In the genomic region with DNA sequence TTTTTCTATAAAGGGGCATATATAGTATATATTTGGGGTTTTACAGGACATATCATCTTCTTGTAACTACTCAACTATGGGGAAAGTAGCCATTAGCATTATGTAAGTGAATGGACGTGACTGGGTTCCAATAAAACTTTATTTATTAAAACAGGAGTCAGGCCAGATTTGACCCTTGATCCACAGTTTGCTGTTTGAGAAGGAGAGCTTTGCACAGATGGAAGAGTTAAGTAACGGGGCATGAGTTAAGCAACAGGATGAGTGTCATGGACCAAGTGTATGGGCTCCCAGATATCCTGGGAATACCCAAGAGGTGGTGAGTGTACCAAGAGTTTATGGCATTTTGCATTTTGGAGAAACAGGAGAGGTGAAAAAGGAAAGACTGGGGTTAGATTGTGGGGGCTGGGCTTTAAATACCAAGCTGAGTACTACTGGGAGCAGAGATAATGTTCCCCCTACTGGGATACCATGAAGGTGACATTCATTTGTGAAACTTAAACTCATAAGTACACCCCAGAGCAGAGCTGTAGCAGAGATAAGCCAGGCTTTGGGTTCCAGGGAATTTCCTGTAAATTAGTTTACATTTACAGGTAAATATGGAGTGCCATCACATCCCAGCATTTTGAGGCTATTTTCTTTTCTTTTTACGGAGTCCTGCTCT, we compare ENCODE assay signal across 25 cellular contexts. TPM values are rescaled to one million over a fixed set of nuclear protein-coding genes. Genes with fewer than 3 reads are reported as not detected.
DNase-seq lines count a peak whose midpoint lies in the region; ATAC-seq and TF ChIP-seq lines count a peak whose summit lies in the region.
"Had no signal": no experiment of that assay in that cellular context is flagged by ENCODE, and none has a peak within 500 bp of the region (broad histone marks: within the 10 kb centered on the region; RNA-seq: fewer than 3 reads in every experiment).

No MANE protein-coding gene starts in this region.

- no peaks in the 10 kb centered on the region for H3K9me3 ChIP-seq in gastroesophageal sphincter

- H3K4me1 ChIP-seq in GM23338 (ENCODE audit: insufficient read depth) (no peaks in the 10 kb centered on the region; the same call in 1 of the 2 replicates), gastroesophageal sphincter (no peaks in the 10 kb centered on the region)

- H4K20me1 ChIP-seq in GM23338 (replicated peaks; ENCODE audit: insufficient read depth) = no peaks in the 10 kb centered on the region

- TF ChIP-seq EP300 in gastroesophageal sphincter (IDR thresholded peaks at IDR 0.05) = no peak

- no peak overlapping the region for H3K27ac ChIP-seq in GM23338 (ENCODE audit: low read depth)
- no peak overlapping the region for H3K27ac ChIP-seq in gastroesophageal sphincter
- H3K27ac ChIP-seq: HL-60, PC-9 had no signal

- H3K79me2 ChIP-seq in GM23338 (replicated peaks; ENCODE audit: insufficient read depth) = no peaks in the 10 kb centered on the region

- H3K9me3 Mint-ChIP-seq in GM23338 = no peaks in the 10 kb centered on the region

- H3F3A ChIP-seq in GM23338 (replicated peaks; ENCODE audit: low read depth) = no peaks in the 10 kb centered on the region

- H3K36me3 Mint-ChIP-seq in GM23338 (ENCODE audit: low read depth) = no peaks in the 10 kb centered on the region
- H3K36me3 Mint-ChIP-seq: CD14-positive monocyte had no signal

- no peak overlapping the region for H3K27ac Mint-ChIP-seq in GM23338
- H3K27ac Mint-ChIP-seq: CD14-positive monocyte had no signal

- H3K4me3 Mint-ChIP-seq in GM23338 = no peak overlapping the region
- H3K4me3 Mint-ChIP-seq: CD14-positive monocyte had no signal

- H3K4me1 Mint-ChIP-seq in GM23338 = peaks cover 14% of the 10 kb centered on the region
- H3K4me1 Mint-ChIP-seq: CD14-positive monocyte had no signal

- H3K27me3 ChIP-seq in GM23338 (ENCODE audit: insufficient read depth) (no peaks in the 10 kb centered on the region), gastroesophageal sphincter (no peaks in the 10 kb centered on the region)

- H3K36me3 ChIP-seq in GM23338 (ENCODE audit: insufficient read depth) = no peaks in the 10 kb centered on the region
- no peaks in the 10 kb centered on the region for H3K36me3 ChIP-seq in gastroesophageal sphincter

- TF ChIP-seq CTCF in GM23338 (conservative IDR thresholded peaks at IDR 0.05; ENCODE audit: low read depth in 2 of 2) (peak in 1 of 2 experiments; percentile 15; a peak in 1 of 4 replicates), fibroblast of pulmonary artery (IDR thresholded peaks at IDR 0.05; ENCODE audit: low read length, missing control alignments) (no peak), gastroesophageal sphincter (IDR thresholded peaks at IDR 0.05) (no peak)

- no peak overlapping the region for H3K4me2 ChIP-seq in GM23338
- H3K4me2 ChIP-seq: PC-9, SK-N-SH had no signal

- no peak for TF ChIP-seq POLR2A in gastroesophageal sphincter (IDR thresholded peaks at IDR 0.05)

- H3K4me3 ChIP-seq in GM23338 = no peak overlapping the region
- no peak overlapping the region for H3K4me3 ChIP-seq in fibroblast of pulmonary artery (replicated peaks; ENCODE audit: low read depth, low read length)
- no peak overlapping the region for H3K4me3 ChIP-seq in gastroesophageal sphincter
- H3K4me3 ChIP-seq: PC-9 had no signal

- no peaks in the 10 kb centered on the region for H3K9me2 ChIP-seq in GM23338 (ENCODE audit: insufficient read depth)
- H3K9me2 ChIP-seq: SK-N-SH had no signal

- H2AFZ ChIP-seq in GM23338 = no peak overlapping the region
- H2AFZ ChIP-seq: PC-9 had no signal

- ATAC-seq in GM23338 = peak; percentile 16; the same call in 1 of the 3 replicates
- no peak for ATAC-seq in gastroesophageal sphincter

- peaks cover 4% of the 10 kb centered on the region for H3K27me3 Mint-ChIP-seq in GM23338 (ENCODE audit: insufficient read depth, low read depth, poor library complexity)

- WGBS in gastroesophageal sphincter (ENCODE audit: low coverage in 1 of 2), 2 donors = 92 to 98% methylated on average over 2 to 3 of the region's 3 CpGs

- DNase-seq in GM23338 (ENCODE audit: low spot score) (no peak), LHCN-M2 (ENCODE audit: low read depth) (peak; percentile 37), amniotic epithelial cell (ENCODE audit: low read depth) (peak; percentile 27), fibroblast of pulmonary artery (ENCODE audit: low read depth) (peak; percentile 45), C1 segment of cervical spinal cord (lab: John Stamatoyannopoulos, UW) (no peak), DMS 273 (lab: John Stamatoyannopoulos, UW; ENCODE audit: unreplicated experiment) (no peak), SKM-1 treated with dmso at 0.1 percent for 144 hours (lab: John Stamatoyannopoulos, UW; ENCODE audit: unreplicated experiment) (no peak)
- DNase-seq: EL, GF-D8, KG1, MV-4-11, NCI-H1694, NCI-H2081, NCI-H2171, NCI-H526, PC-9, RPMI8226, SIG-M5, SK-N-SH had no signal

TF ChIP-seq in GM23338, 12 proteins besides CTCF, POLR2A, EP300 and RAD21 (continues in another document):
- TF ChIP-seq POLR2AphosphoS5 (IDR thresholded peaks at IDR 0.05; ENCODE audit: low read depth) (no peak), EZH2 (IDR thresholded peaks at IDR 0.05; ENCODE audit: low read depth, unreplicated experiment) (no peak), ZNF114 (CRISPR knock-in tag; IDR thresholded peaks at IDR 0.05) (no peak), JUNB (IDR thresholded peaks at IDR 0.05; ENCODE audit: unreplicated experiment) (no peak), STAT1 (IDR thresholded peaks at IDR 0.05; ENCODE audit: unreplicated experiment) (no peak), EZH2phosphoT487 (IDR thresholded peaks at IDR 0.05; ENCODE audit: unreplicated experiment) (no peak), NANOG (IDR thresholded peaks at IDR 0.05; ENCODE audit: borderline replicate concordance) (no peak)
- TF ChIP-seq, protein P1, sequence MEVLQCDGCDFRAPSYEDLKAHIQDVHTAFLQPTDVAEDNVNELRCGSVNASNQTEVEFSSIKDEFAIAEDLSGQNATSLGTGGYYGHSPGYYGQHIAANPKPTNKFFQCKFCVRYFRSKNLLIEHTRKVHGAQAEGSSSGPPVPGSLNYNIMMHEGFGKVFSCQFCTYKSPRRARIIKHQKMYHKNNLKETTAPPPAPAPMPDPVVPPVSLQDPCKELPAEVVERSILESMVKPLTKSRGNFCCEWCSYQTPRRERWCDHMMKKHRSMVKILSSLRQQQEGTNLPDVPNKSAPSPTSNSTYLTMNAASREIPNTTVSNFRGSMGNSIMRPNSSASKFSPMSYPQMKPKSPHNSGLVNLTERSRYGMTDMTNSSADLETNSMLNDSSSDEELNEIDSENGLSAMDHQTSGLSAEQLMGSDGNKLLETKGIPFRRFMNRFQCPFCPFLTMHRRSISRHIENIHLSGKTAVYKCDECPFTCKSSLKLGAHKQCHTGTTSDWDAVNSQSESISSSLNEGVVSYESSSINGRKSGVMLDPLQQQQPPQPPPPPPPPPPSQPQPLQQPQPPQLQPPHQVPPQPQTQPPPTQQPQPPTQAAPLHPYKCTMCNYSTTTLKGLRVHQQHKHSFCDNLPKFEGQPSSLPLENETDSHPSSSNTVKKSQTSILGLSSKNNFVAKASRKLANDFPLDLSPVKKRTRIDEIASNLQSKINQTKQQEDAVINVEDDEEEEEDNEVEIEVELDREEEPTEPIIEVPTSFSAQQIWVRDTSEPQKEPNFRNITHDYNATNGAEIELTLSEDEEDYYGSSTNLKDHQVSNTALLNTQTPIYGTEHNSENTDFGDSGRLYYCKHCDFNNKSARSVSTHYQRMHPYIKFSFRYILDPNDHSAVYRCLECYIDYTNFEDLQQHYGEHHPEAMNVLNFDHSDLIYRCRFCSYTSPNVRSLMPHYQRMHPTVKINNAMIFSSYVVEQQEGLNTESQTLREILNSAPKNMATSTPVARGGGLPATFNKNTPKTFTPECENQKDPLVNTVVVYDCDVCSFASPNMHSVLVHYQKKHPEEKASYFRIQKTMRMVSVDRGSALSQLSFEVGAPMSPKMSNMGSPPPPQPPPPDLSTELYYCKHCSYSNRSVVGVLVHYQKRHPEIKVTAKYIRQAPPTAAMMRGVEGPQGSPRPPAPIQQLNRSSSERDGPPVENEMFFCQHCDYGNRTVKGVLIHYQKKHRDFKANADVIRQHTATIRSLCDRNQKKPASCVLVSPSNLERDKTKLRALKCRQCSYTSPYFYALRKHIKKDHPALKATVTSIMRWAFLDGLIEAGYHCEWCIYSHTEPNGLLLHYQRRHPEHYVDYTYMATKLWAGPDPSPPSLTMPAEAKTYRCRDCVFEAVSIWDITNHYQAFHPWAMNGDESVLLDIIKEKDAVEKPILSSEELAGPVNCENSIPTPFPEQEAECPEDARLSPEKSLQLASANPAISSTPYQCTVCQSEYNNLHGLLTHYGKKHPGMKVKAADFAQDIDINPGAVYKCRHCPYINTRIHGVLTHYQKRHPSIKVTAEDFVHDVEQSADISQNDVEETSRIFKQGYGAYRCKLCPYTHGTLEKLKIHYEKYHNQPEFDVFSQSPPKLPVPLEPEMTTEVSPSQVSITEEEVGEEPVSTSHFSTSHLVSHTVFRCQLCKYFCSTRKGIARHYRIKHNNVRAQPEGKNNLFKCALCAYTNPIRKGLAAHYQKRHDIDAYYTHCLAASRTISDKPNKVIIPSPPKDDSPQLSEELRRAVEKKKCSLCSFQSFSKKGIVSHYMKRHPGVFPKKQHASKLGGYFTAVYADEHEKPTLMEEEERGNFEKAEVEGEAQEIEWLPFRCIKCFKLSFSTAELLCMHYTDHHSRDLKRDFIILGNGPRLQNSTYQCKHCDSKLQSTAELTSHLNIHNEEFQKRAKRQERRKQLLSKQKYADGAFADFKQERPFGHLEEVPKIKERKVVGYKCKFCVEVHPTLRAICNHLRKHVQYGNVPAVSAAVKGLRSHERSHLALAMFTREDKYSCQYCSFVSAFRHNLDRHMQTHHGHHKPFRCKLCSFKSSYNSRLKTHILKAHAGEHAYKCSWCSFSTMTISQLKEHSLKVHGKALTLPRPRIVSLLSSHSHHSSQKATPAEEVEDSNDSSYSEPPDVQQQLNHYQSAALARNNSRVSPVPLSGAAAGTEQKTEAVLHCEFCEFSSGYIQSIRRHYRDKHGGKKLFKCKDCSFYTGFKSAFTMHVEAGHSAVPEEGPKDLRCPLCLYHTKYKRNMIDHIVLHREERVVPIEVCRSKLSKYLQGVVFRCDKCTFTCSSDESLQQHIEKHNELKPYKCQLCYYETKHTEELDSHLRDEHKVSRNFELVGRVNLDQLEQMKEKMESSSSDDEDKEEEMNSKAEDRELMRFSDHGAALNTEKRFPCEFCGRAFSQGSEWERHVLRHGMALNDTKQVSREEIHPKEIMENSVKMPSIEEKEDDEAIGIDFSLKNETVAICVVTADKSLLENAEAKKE (CRISPR knock-in tag; IDR thresholded peaks at IDR 0.05) = no peak

RNA-seq across cellular contexts. Expression of gene SCUBE3, which starts 18.5 kb away (rescaled TPM):
- 0.70 and 1.1 TPM in 2 replicates for total RNA-seq in GM23338 (2014; rRNA removed; shearing (Covaris generic))
- 0.39 and 0.56 TPM in 2 replicates for polyA plus RNA-seq in GM23338 (2016; fragmentation: Nextera tagmentation; extraction: Ambion mirVana)
- 0.06 TPM in 2 replicates for total RNA-seq in LHCN-M2 (2014; rRNA removed)
- 0.13 TPM for polyA plus RNA-seq in LHCN-M2 (2012)
- 1 to 10 TPM; 1.4 to 7.2 (median 3.0) TPM for total RNA-seq in gastroesophageal sphincter
- total RNA-seq: HT-29 had no signal
- polyA plus RNA-seq: CD14-positive monocyte had no signal

RNA-seq across cellular contexts. Expression of gene TCP11, which starts 54.1 kb away (rescaled TPM):
- total RNA-seq in GM23338 (2014; rRNA removed; shearing (Covaris generic)) = 0.62 TPM in 1 of 2 replicates, not detected in the other
- 0.21 TPM in 1 of 2 replicates, not detected in the other for polyA plus RNA-seq in GM23338 (2016; fragmentation: Nextera tagmentation; extraction: Ambion mirVana)
- total RNA-seq in LHCN-M2 (2014; rRNA removed) (0.23 and 0.32 TPM in 2 replicates), gastroesophageal sphincter (under 1 TPM in 1 of 4 donors, not detected in 3; 0.77 TPM)
- polyA plus RNA-seq in LHCN-M2 (2012) = not detected
- total RNA-seq: A172, H1, HT-29, PC-9 had no signal
- polyA plus RNA-seq: CD14-positive monocyte had no signal

Comparison
In these comparisons a context has a peak if more than half of its experiments do, and no peak if none do; other contexts are left out.
1. DNase-seq: peak in LHCN-M2 (single experiment), amniotic epithelial cell (single experiment) and fibroblast of pulmonary artery (single experiment); none in GM23338 (single experiment), C1 segment of cervical spinal cord (0 of 14), DMS 273 (single experiment) and SKM-1 treated with dmso at 0.1 percent for 144 hours (single experiment).